In genomic region chr12:109548258-109548657, GRCh38 we compare ENCODE assay signal across 1 cellular context.
TF ChIP-seq lines count a peak whose summit lies in the region.

No MANE protein-coding gene starts in this region.

TF ChIP-seq in K562, 482 proteins besides CTCF, POLR2A, EP300 and RAD21:
- no peak for TF ChIP-seq HBP1 (CRISPR knock-in tag; IDR thresholded peaks at IDR 0.05)
- TF ChIP-seq, protein P1, sequence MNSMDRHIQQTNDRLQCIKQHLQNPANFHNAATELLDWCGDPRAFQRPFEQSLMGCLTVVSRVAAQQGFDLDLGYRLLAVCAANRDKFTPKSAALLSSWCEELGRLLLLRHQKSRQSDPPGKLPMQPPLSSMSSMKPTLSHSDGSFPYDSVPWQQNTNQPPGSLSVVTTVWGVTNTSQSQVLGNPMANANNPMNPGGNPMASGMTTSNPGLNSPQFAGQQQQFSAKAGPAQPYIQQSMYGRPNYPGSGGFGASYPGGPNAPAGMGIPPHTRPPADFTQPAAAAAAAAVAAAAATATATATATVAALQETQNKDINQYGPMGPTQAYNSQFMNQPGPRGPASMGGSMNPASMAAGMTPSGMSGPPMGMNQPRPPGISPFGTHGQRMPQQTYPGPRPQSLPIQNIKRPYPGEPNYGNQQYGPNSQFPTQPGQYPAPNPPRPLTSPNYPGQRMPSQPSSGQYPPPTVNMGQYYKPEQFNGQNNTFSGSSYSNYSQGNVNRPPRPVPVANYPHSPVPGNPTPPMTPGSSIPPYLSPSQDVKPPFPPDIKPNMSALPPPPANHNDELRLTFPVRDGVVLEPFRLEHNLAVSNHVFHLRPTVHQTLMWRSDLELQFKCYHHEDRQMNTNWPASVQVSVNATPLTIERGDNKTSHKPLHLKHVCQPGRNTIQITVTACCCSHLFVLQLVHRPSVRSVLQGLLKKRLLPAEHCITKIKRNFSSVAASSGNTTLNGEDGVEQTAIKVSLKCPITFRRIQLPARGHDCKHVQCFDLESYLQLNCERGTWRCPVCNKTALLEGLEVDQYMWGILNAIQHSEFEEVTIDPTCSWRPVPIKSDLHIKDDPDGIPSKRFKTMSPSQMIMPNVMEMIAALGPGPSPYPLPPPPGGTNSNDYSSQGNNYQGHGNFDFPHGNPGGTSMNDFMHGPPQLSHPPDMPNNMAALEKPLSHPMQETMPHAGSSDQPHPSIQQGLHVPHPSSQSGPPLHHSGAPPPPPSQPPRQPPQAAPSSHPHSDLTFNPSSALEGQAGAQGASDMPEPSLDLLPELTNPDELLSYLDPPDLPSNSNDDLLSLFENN (IDR thresholded peaks at IDR 0.05; ENCODE audit: low read depth in 2 of 2, low read length in 2 of 2): 0 out of 4 replicates have a peak, but pooled peaks of 1 of the 2 experiments have one; percentile 14
- TF ChIP-seq ZFP1 (CRISPR knock-in tag; IDR thresholded peaks at IDR 0.05): no peak
- no peak for TF ChIP-seq ASH1L (IDR thresholded peaks at IDR 0.05; ENCODE audit: borderline replicate concordance, low read depth, partially characterized antibody)
- TF ChIP-seq ZNF282 (CRISPR knock-in tag; IDR thresholded peaks at IDR 0.05): no peak
- peak; percentile 89 for TF ChIP-seq ZBTB17 (CRISPR knock-in tag; IDR thresholded peaks at IDR 0.05)
- no peak for TF ChIP-seq TGIF2 (CRISPR knock-in tag; IDR thresholded peaks at IDR 0.05)
- TF ChIP-seq ARID3B (CRISPR knock-in tag; IDR thresholded peaks at IDR 0.05; ENCODE audit: borderline replicate concordance): no peak
- TF ChIP-seq RBM17 (IDR thresholded peaks at IDR 0.05; ENCODE audit: borderline replicate concordance, low read depth, low read length): no peak
- TF ChIP-seq MLLT1 (IDR thresholded peaks at IDR 0.05): peak in 1 of 2 experiments; percentile 66; a peak in 1 of 4 replicates
- no peak for TF ChIP-seq HDAC1 (IDR thresholded peaks at IDR 0.05)
- TF ChIP-seq CBFA2T3 (IDR thresholded peaks at IDR 0.05): no peak
- TF ChIP-seq HNRNPL (IDR thresholded peaks at IDR 0.05; ENCODE audit: low read depth, low read length): no peak
- TF ChIP-seq NR1H2 (CRISPR knock-in tag; IDR thresholded peaks at IDR 0.05): no peak
- no peak for TF ChIP-seq CEBPG (CRISPR knock-in tag; IDR thresholded peaks at IDR 0.05)
- no peak for TF ChIP-seq CEBPG (tag; conservative IDR thresholded peaks at IDR 0.05 in 1 of 2, IDR thresholded peaks at IDR 0.05 in 1 of 2)
- TF ChIP-seq CREM (IDR thresholded peaks at IDR 0.05; ENCODE audit: low read depth): no peak
